In the genomic region with DNA sequence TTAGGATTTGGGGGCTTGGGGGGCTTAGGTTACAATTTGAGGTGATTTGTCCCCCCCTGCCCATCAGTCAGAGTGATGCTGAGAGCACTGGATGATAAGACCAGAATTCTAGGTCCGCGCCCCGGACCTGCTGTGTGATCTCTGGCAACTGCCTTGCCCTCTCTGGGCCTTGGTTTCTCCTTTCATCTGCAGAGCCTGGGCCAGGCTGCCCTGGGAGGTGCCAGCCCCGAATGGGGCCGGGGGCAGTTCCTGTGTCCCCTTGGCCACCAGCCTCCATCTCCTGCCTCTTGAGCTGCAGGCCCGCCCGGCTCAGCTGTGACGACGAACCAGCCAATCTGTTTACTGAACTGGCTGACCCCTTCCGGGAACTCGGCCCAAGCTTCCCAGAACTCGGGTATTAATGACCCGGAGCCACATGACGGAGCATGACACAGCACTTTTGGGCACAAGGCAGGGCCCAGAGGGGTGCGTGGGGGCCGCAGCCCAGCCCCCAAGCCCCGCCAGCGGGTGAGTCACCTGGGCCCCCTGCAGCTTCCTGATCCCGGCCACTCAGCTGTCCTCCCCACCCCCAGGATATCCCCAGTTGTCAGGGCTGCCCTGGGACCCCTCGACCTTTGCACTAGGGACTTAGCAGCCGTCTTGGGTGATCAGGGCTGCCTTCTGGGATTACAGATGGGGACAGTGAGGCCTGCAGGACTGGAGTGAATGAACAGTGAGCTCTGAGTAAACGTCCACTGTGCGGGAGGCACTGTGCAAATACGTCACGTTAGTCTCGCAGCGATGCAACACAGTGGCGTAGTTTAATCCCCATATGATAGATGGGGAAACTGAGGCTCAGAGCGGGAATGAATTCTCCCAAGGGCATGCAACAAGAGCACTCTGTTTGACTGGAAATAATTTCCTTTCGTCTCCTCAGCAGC, we compare ENCODE assay signal across 8 cellular contexts.
DNase-seq lines count a peak whose midpoint lies in the region; ATAC-seq and TF ChIP-seq lines count a peak whose summit lies in the region.

No MANE protein-coding gene starts in this region.

- no TSS peak for BruUV-seq in OCI-LY7 (replicated peaks; lab: Mats Ljungman, UMichigan)

- POLR2A ChIA-PET in OCI-LY7 (lab: Charles Lee): no interaction called here

- CTCF ChIA-PET in OCI-LY7 (lab: Charles Lee; ENCODE audit: unreplicated experiment): no interaction called here

- H3K9me3 ChIP-seq in OCI-LY7 (ENCODE audit: low read length): no peaks in the 10 kb centered on the region

- TF ChIP-seq CTCF in OCI-LY7 (conservative IDR thresholded peaks at IDR 0.05; ENCODE audit: low read length): no peak

- H3K79me2 ChIP-seq in ACC112 (ENCODE audit: control insufficient read depth, insufficient read depth, low read length, unreplicated experiment): no peaks in the 10 kb centered on the region
- H3K79me2 ChIP-seq in OCI-LY7 (ENCODE audit: insufficient read depth, low read depth, low read length): no peaks in the 10 kb centered on the region

- ATAC-seq in Right ventricle myocardium superior (ENCODE audit: poor library complexity): peak; percentile 86
- ATAC-seq in HG03571 (IDR thresholded peaks at IDR 0.05; ENCODE audit: unreplicated experiment): no peak

- H4K20me1 ChIP-seq in OCI-LY7 (ENCODE audit: insufficient read depth, low read length): no peaks in the 10 kb centered on the region

- no peak overlapping the region for H3K4me3 ChIP-seq in ACC112 (ENCODE audit: low read depth, low read length)
- H3K4me3 ChIP-seq in OCI-LY7 (ENCODE audit: low read depth, low read length, poor library complexity, severe bottlenecking): no peak overlapping the region

- no peaks in the 10 kb centered on the region for H3K9me2 ChIP-seq in OCI-LY7 (ENCODE audit: insufficient read depth, low read length)

- H2AFZ ChIP-seq in ACC112 (ENCODE audit: low read length, unreplicated experiment) (no peak overlapping the region), OCI-LY7 (ENCODE audit: low read length) (no peak overlapping the region)

- no peak overlapping the region for H3K4me2 ChIP-seq in OCI-LY7 (ENCODE audit: low read length)

- H3K4me1 ChIP-seq in ACC112 (ENCODE audit: control insufficient read depth, insufficient read depth, low read length, unreplicated experiment) (peaks cover 15% of the 10 kb centered on the region), OCI-LY7 (ENCODE audit: insufficient read depth, low read length, poor library complexity, severe bottlenecking) (peaks cover 9% of the 10 kb centered on the region)

- H3K27ac ChIP-seq in ACC112 (ENCODE audit: low read depth, low read length) (peak overlapping the region; percentile 82), OCI-LY7 (ENCODE audit: low read depth, low read length, poor library complexity, severe bottlenecking) (no peak overlapping the region)

- DNase-seq in HPDE6-E6E7 (ENCODE audit: extremely low spot score) (peak; percentile 60), Right ventricle myocardium superior (peak; percentile 96), pons (ENCODE audit: low spot score) (peak; percentile 47), OCI-LY7 (ENCODE audit: low spot score) (no peak), SIG-M5 treated with dmso at 0.1 percent for 504 hours (lab: John Stamatoyannopoulos, UW; ENCODE audit: unreplicated experiment) (no peak)
- peak in 2 of 3 experiments; percentile 27 to 29 for DNase-seq in activated CD8-positive, alpha-beta memory T cell treated with anti-CD3 and anti-CD28 coated beads for 48 hours (ENCODE audit: low read depth in 2 of 3, low spot score in 2 of 3)

- H3K27me3 ChIP-seq in ACC112 (ENCODE audit: insufficient read depth, low read length): no peaks in the 10 kb centered on the region

- intact Hi-C loops in Right ventricle myocardium superior (cut with DNase I) (no loop called here), OCI-LY7 (cut with micrococcal nuclease; ENCODE audit: unreplicated experiment) (no loop called here)

- no peaks in the 10 kb centered on the region for H3K36me3 ChIP-seq in ACC112 (ENCODE audit: insufficient read depth, low read length)
- H3K36me3 ChIP-seq in OCI-LY7 (ENCODE audit: insufficient read depth, low read length): no peaks in the 10 kb centered on the region

Comparison
In these comparisons a context has a peak if more than half of its experiments do, and no peak if none do; other contexts are left out.
1. DNase-seq: peak in HPDE6-E6E7 (single experiment), activated CD8-positive, alpha-beta memory T cell treated with anti-CD3 and anti-CD28 coated beads for 48 hours (2 of 3), Right ventricle myocardium superior (single experiment) and pons (single experiment); none in OCI-LY7 (single experiment) and SIG-M5 treated with dmso at 0.1 percent for 504 hours (single experiment).